ENCODE assay signal across 8 cellular contexts in the genomic region with DNA sequence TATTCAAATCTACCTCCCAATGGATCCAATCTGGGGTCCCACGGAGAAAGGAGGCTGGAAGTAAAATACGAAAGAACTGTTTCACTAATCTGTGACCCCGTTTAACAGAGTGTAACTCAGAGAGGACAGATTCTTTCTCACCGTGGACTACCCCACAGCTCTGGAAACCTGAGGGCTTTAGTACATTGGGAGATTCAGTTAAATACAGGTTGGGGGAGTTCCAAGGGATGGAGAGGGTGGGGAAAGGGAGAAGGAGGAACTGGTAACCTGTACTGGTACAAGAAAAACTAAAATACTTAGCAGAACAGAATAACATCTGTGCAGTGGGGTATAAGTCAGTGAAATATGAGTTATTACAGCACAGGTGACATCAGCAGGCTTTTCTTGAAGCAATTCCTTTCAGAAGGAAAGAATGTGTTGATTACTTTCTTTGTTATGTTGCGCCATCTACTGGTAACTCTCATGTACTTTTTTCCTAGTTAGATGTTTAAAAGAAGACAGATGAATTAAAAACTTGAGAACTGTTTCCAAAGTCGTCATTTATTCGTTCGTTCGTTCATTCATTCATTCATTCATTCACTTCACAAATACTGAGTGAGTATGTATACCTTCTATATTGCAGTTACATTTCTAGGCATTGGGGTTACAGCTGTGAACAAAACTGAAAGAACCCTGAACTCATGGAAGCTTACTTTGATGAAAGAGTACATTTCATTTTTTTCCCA. TPM values are rescaled to one million over a fixed set of nuclear protein-coding genes. Genes with fewer than 3 reads are reported as not detected.
DNase-seq lines count a peak whose midpoint lies in the region; ATAC-seq and TF ChIP-seq lines count a peak whose summit lies in the region.

No MANE protein-coding gene starts in this region.

- H3K4me3 ChIP-seq in body of pancreas, result no peak overlapping the region

- intact Hi-C loops in body of pancreas (cut with DNase I), result loop anchor here (5.0 to 10.0 kb wide), 2 partner anchors 88 to 185 kb away; no protein-coding TSS in a partner anchor

- no peak overlapping the region for H3K27ac ChIP-seq in body of pancreas

- H3K27me3 ChIP-seq in body of pancreas, result no peaks in the 10 kb centered on the region

- H3K4me1 ChIP-seq in body of pancreas, result no peaks in the 10 kb centered on the region

- TF ChIP-seq POLR2A in body of pancreas (IDR thresholded peaks at IDR 0.05), result no peak

- peak; percentile 91 for ATAC-seq in body of pancreas
- no peak for ATAC-seq in HG03039 (IDR thresholded peaks at IDR 0.05; ENCODE audit: unreplicated experiment)

- in situ Hi-C loops in Caki2 (cut with HindIII; ENCODE audit: low pct_unique_long_range_greater_than_20kb, low sequenced_read_pairs), result no loop called here

- H3K36me3 ChIP-seq in body of pancreas (replicated peaks in 1 of 2; ENCODE audit: insufficient read depth in 1 of 2, low read depth in 2 of 2), result no peaks in the 10 kb centered on the region

- 22 to 24% methylated on average over 9 of the region's 9 CpGs for whole genome bisulfite sequencing in body of pancreas, 2 donors

- POLR2A ChIA-PET in HEK293T (lab: Yijun Ruan, JAX), result interaction anchor here (0.9 kb wide), 1 partner anchor 81 kb away, joined by 3 read pairs; no protein-coding TSS in a partner anchor

- peak; percentile 57 for DNase-seq in Caki2 (ENCODE audit: low read depth)
- peak; percentile 39 for DNase-seq in HEK293T (ENCODE audit: extremely low spot score)
- peak; percentile 15 to 55 for DNase-seq in NCI-H526 (lab: John Stamatoyannopoulos, UW)
- peak in 1 of 4 donors; percentile 13 for DNase-seq in body of pancreas
- DNase-seq in inferior parietal cortex (ENCODE audit: extremely low spot score), result peak; percentile 89
- peak; percentile 92 for DNase-seq in superior temporal gyrus (ENCODE audit: extremely low spot score)
- no peak for DNase-seq in UCSD-AML1 (lab: John Stamatoyannopoulos, UW; ENCODE audit: unreplicated experiment)

- no peaks in the 10 kb centered on the region for H3K9me3 ChIP-seq in body of pancreas

- TF ChIP-seq CTCF in body of pancreas (IDR thresholded peaks at IDR 0.05), result peak; percentile 39 to 88 (median 71)

- CTCF ChIA-PET in HEK293T (lab: Yijun Ruan, JAX), result interaction anchor here (1.1 to 2.3 kb wide), 4 partner anchors 80 to 187 kb away, joined by 3 to 17 read pairs (median 6); no protein-coding TSS in a partner anchor

TF ChIP-seq in HEK293T, 16 proteins besides CTCF, POLR2A, EP300 and RAD21:
- TF ChIP-seq, protein P1, sequence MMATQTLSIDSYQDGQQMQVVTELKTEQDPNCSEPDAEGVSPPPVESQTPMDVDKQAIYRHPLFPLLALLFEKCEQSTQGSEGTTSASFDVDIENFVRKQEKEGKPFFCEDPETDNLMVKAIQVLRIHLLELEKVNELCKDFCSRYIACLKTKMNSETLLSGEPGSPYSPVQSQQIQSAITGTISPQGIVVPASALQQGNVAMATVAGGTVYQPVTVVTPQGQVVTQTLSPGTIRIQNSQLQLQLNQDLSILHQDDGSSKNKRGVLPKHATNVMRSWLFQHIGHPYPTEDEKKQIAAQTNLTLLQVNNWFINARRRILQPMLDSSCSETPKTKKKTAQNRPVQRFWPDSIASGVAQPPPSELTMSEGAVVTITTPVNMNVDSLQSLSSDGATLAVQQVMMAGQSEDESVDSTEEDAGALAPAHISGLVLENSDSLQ (IDR thresholded peaks at IDR 0.05), result peak; percentile 78
- TF ChIP-seq SP1 (IDR thresholded peaks at IDR 0.05) (no peak), L3MBTL2 (conservative IDR thresholded peaks at IDR 0.05) (no peak)
TF ChIP-seq in HEK293T: peak in this region for 1.

RNA-seq across cellular contexts. Expression of a gene that starts 30.0 kb away (rescaled TPM):
- 49.2 and 72.4 TPM in 2 replicates for total RNA-seq in Caki2 (2014; rRNA removed; shearing (Covaris generic); ENCODE audit: low replicate concordance)
- 10 to 100 TPM; 59.9 to 70.5 TPM for total RNA-seq in body of pancreas
